8 cellular contexts compared by ENCODE assay signal in genomic region chr1:230978491-230979388, GRCh38. TPM values are rescaled to one million over a fixed set of nuclear protein-coding genes. Genes with fewer than 3 reads are reported as not detected.
DNase-seq lines count a peak whose midpoint lies in the region; ATAC-seq and TF ChIP-seq lines count a peak whose summit lies in the region.

Gene ARV1 (plus strand): TSS chr1:230979094. CDS start chr1:230979106, 12 bp downstream.
A gene with protein sequence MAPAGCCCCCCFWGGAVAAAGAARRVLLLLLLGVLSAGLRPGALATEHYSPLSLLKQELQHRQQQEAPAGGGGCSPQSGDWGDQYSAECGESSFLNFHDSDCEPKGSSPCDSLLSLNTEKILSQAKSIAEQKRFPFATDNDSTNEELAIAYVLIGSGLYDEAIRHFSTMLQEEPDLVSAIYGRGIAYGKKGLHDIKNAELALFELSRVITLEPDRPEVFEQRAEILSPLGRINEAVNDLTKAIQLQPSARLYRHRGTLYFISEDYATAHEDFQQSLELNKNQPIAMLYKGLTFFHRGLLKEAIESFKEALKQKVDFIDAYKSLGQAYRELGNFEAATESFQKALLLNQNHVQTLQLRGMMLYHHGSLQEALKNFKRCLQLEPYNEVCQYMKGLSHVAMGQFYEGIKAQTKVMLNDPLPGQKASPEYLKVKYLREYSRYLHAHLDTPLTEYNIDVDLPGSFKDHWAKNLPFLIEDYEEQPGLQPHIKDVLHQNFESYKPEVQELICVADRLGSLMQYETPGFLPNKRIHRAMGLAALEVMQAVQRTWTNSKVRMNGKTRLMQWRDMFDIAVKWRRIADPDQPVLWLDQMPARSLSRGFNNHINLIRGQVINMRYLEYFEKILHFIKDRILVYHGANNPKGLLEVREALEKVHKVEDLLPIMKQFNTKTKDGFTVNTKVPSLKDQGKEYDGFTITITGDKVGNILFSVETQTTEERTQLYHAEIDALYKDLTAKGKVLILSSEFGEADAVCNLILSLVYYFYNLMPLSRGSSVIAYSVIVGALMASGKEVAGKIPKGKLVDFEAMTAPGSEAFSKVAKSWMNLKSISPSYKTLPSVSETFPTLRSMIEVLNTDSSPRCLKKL (minus strand): TSS chr1:230978861. CDS start chr1:230978830, 31 bp downstream.

- H3K27me3 Mint-ChIP-seq in nephron progenitor cell (ENCODE audit: low read depth, poor library complexity): peaks cover 7% of the 10 kb centered on the region
- no peaks in the 10 kb centered on the region for H3K27me3 Mint-ChIP-seq in stimulated activated naive CD8-positive, alpha-beta T cell treated with anti-CD3 and anti-CD28 coated beads, Interleukin-15, amount 100 ng/mL, for 72 hours

- H3K4me3 ChIP-seq in MM.1S (ENCODE audit: low read length): peak within 1 kb of the TSS; percentile 83
- H3K4me3 ChIP-seq in fibroblast of the aortic adventitia (ENCODE audit: low read depth, low read length): peak within 1 kb of the TSS; percentile 94

- peaks cover 13% of the 10 kb centered on the region for H3K4me1 Mint-ChIP-seq in nephron progenitor cell
- peaks cover 28% of the 10 kb centered on the region for H3K4me1 Mint-ChIP-seq in stimulated activated naive CD8-positive, alpha-beta T cell treated with anti-CD3 and anti-CD28 coated beads, Interleukin-15, amount 100 ng/mL, for 72 hours

- H3K79me2 ChIP-seq in MM.1S (ENCODE audit: low read length): peaks cover 78% of the 10 kb centered on the region

- peak within 1 kb of the TSS; percentile 55; the same call in 1 of the 2 replicates for H3K27ac ChIP-seq in MM.1S (ENCODE audit: low read length)

- peak; percentile 69 for TF ChIP-seq CTCF in MM.1S (IDR thresholded peaks at IDR 0.05; ENCODE audit: low read length)
- TF ChIP-seq CTCF in fibroblast of the aortic adventitia (IDR thresholded peaks at IDR 0.05; ENCODE audit: insufficient read depth, low read length): no peak
- TF ChIP-seq CTCF in nephron progenitor cell (IDR thresholded peaks at IDR 0.05): no peak

- peak within 1 kb of the TSS; percentile 68 for H2AFZ ChIP-seq in MM.1S (ENCODE audit: low read length)

- peak within 1 kb of the TSS; percentile 78 for H3K4me2 ChIP-seq in MM.1S (ENCODE audit: low read depth, low read length)

- H3F3A ChIP-seq in MM.1S (ENCODE audit: insufficient read depth, low read length): peaks cover 17% of the 10 kb centered on the region

- H3K9me2 ChIP-seq in MM.1S (replicated peaks; ENCODE audit: insufficient read depth, low read length): no peaks in the 10 kb centered on the region

- ATAC-seq in stimulated activated naive CD8-positive, alpha-beta T cell treated with anti-CD3 and anti-CD28 coated beads, Interleukin-15, amount 100 ng/mL, for 72 hours: peak; percentile 96

- no peaks in the 10 kb centered on the region for H3K36me3 Mint-ChIP-seq in nephron progenitor cell (ENCODE audit: low read depth)

- no peaks in the 10 kb centered on the region for H3K9me3 Mint-ChIP-seq in nephron progenitor cell
- no peaks in the 10 kb centered on the region for H3K9me3 Mint-ChIP-seq in stimulated activated naive CD8-positive, alpha-beta T cell treated with anti-CD3 and anti-CD28 coated beads, Interleukin-15, amount 100 ng/mL, for 72 hours

- peak within 1 kb of the TSS; percentile 89 for H3K4me3 Mint-ChIP-seq in nephron progenitor cell
- H3K4me3 Mint-ChIP-seq in stimulated activated naive CD8-positive, alpha-beta T cell treated with anti-CD3 and anti-CD28 coated beads, Interleukin-15, amount 100 ng/mL, for 72 hours: peak within 1 kb of the TSS; percentile 87 to 100

- H3K27ac Mint-ChIP-seq in nephron progenitor cell: peak within 1 kb of the TSS; percentile 79
- peak within 1 kb of the TSS; percentile 97 for H3K27ac Mint-ChIP-seq in stimulated activated naive CD8-positive, alpha-beta T cell treated with anti-CD3 and anti-CD28 coated beads, Interleukin-15, amount 100 ng/mL, for 72 hours

- H4K20me1 ChIP-seq in MM.1S (ENCODE audit: insufficient read depth, low read length): no peaks in the 10 kb centered on the region

- peaks cover 11% of the 10 kb centered on the region for H3K4me1 ChIP-seq in MM.1S (ENCODE audit: low read length)

- H3K9me3 ChIP-seq in MM.1S (replicated peaks; ENCODE audit: insufficient read depth, low read length): no peaks in the 10 kb centered on the region

- H3K36me3 ChIP-seq in MM.1S (replicated peaks; ENCODE audit: insufficient read depth, low read length): no peaks in the 10 kb centered on the region; the same call in 1 of the 2 replicates

- peak; percentile 97 for DNase-seq in GF-D8 (lab: John Stamatoyannopoulos, UW)
- peak; percentile 99 for DNase-seq in HCEC 1CT
- peak; percentile 100 for DNase-seq in MM.1S
- peak; percentile 98 for DNase-seq in SIG-M5 (lab: John Stamatoyannopoulos, UW)
- peak; percentile 93 for DNase-seq in activated gamma-delta T cell (lab: John Stamatoyannopoulos, UW)
- DNase-seq in fibroblast of the aortic adventitia (ENCODE audit: low read depth): peak; percentile 96
- DNase-seq in nephron progenitor cell: peak; percentile 97
- peak; percentile 97 to 99 for DNase-seq in stimulated activated naive CD8-positive, alpha-beta T cell treated with anti-CD3 and anti-CD28 coated beads, Interleukin-15, amount 100 ng/mL, for 72 hours

- H3K9ac ChIP-seq in MM.1S (ENCODE audit: low read length): peak within 1 kb of the TSS; percentile 75

- H3K27me3 ChIP-seq in MM.1S (replicated peaks; ENCODE audit: insufficient read depth, low read length): no peaks in the 10 kb centered on the region

RNA-seq across cellular contexts. Expression of gene ARV1, which starts in this region (rescaled TPM):
- 17.7 and 19.1 TPM in 2 replicates for total RNA-seq in fibroblast of the aortic adventitia (ENCODE audit: low replicate concordance)

RNA-seq across cellular contexts. Expression of the second gene that starts in this region (rescaled TPM):
- 7.4 and 15.1 TPM in 2 replicates for total RNA-seq in fibroblast of the aortic adventitia (ENCODE audit: low replicate concordance)

Comparison
In these comparisons a context has a peak if more than half of its experiments do, and no peak if none do; other contexts are left out.
1. Peak in every context shown above with its lines: DNase-seq, ATAC-seq, H3K4me3 ChIP-seq and H3K27ac ChIP-seq.